Comparison of ENCODE assay signal across 10 cellular contexts in the genomic region with DNA sequence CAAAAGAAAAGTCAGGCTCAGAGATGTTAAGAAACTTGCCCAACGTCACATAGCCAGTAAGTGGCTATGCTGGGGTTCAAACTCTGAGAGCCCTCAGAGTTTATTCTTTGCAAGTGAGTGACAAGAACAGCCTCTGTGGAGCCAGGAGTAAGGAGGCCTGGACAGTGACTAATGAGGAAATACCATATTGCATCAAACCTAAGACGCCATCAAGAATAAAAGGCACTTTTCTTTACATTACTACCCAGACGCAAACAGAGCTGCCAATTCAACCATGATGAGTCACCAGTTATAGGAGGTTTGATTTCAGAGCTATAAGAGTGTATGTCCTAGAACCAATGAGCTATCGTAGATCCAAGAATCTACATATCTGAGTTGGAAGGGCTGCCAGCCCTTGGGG. TPM values are rescaled to one million over a fixed set of nuclear protein-coding genes. Genes with fewer than 3 reads are reported as not detected.
A peak's percentile ranks its signal among the peaks of the same experiment; 100 is the strongest.
DNase-seq lines count a peak whose midpoint lies in the region; ATAC-seq and TF ChIP-seq lines count a peak whose summit lies in the region.
"Had no signal": no experiment of that assay in that cellular context is flagged by ENCODE, and none has a peak within 500 bp of the region (broad histone marks: within the 10 kb centered on the region; RNA-seq: fewer than 3 reads in every experiment).

No MANE protein-coding gene starts in this region.

- H3K9me3 ChIP-seq in esophagus squamous epithelium = no peaks in the 10 kb centered on the region
- H3K9me3 ChIP-seq in aorta (ENCODE audit: control insufficient read depth, low read length) = no peaks in the 10 kb centered on the region

- TF ChIP-seq POLR2A in esophagus squamous epithelium (IDR thresholded peaks at IDR 0.05) = no peak

- intact Hi-C loops in esophagus squamous epithelium (cut with DNase I) = no loop called here
- intact Hi-C loops in aorta (cut with DNase I) = no loop called here

- H3K36me3 ChIP-seq in esophagus squamous epithelium (peaks cover 48 to 77% (median 66%) of the 10 kb centered on the region in 3 donors), aorta (ENCODE audit: control insufficient read depth in 1 of 2, insufficient read depth in 2 of 2, low read length in 1 of 2) (peaks cover 0 to 11% of the 10 kb centered on the region in 2 donors)

- peak overlapping the region; percentile 99 for H3K27ac ChIP-seq in HL-60 (replicated peaks)
- peak overlapping the region; percentile 95 to 100 (median 96) for H3K27ac ChIP-seq in esophagus squamous epithelium
- peak overlapping the region in 15 of 21 experiments; percentile 27 to 100 (median 99) for H3K27ac ChIP-seq in skin epidermis
- H3K27ac ChIP-seq in aorta (ENCODE audit: low read depth in 1 of 2, low read length in 2 of 2) = no peak overlapping the region

- H3K27me3 ChIP-seq in HL-60 (ENCODE audit: insufficient read depth, poor library complexity, severe bottlenecking) (no peaks in the 10 kb centered on the region), esophagus squamous epithelium (no peaks in the 10 kb centered on the region), aorta (ENCODE audit: control insufficient read depth in 1 of 2, insufficient read depth in 2 of 2, low read length in 1 of 2) (no peaks in the 10 kb centered on the region)

- ATAC-seq in SK-N-SH treated with all-trans-retinoic acid at 6 μM for 48 hours (peak; percentile 12), aorta (ENCODE audit: low FRiP score) (no peak)
- ATAC-seq: K562 had no signal

- WGBS in esophagus squamous epithelium, 2 donors = 32% methylated on average over 4 of the region's 4 CpGs
- WGBS in aorta, 2 donors = 77 to 80% methylated on average over 4 of the region's 4 CpGs

- DNase-seq in HL-60 (ENCODE audit: low read depth in 1 of 2, low spot score in 1 of 2) (peak in 1 of 2 experiments; percentile 56), esophagus squamous epithelium (lab: John Stamatoyannopoulos, UW) (no peak), DMS79 (lab: John Stamatoyannopoulos, UW) (no peak), cerebellar nuclear complex (lab: John Stamatoyannopoulos, UW) (no peak), aorta (no peak), nucleus accumbens (lab: John Stamatoyannopoulos, UW) (no peak)
- DNase-seq: stimulated activated CD4-positive, alpha-beta T cell treated with anti-CD3 and anti-CD28 coated beads, Interleukin-2, amount 100 ng/mL, for 48 hours had no signal

- no peak overlapping the region for H3K4me3 ChIP-seq in HL-60 (replicated peaks; ENCODE audit: insufficient read depth, low read length)
- H3K4me3 ChIP-seq in esophagus squamous epithelium = no peak overlapping the region
- no peak overlapping the region for H3K4me3 ChIP-seq in skin epidermis
- H3K4me3 ChIP-seq in aorta (ENCODE audit: low read length in 2 of 2) = no peak overlapping the region
- H3K4me3 ChIP-seq: K562 had no signal

- no peak for TF ChIP-seq CTCF in HL-60 (IDR thresholded peaks at IDR 0.05; ENCODE audit: insufficient read depth, low read length)
- no peak for TF ChIP-seq CTCF in esophagus squamous epithelium (IDR thresholded peaks at IDR 0.05)

- peaks cover 71 to 100% (median 94%) of the 10 kb centered on the region in 3 donors for H3K4me1 ChIP-seq in esophagus squamous epithelium
- H3K4me1 ChIP-seq in aorta (ENCODE audit: control insufficient read depth in 1 of 2, insufficient read depth in 2 of 2, low read length in 2 of 2) = no peaks in the 10 kb centered on the region

TF ChIP-seq in SK-N-SH treated with all-trans-retinoic acid at 6 μM for 48 hours, 23 proteins besides CTCF, POLR2A, EP300 and RAD21:
- TF ChIP-seq ISL1 (CRISPR knock-in tag; IDR thresholded peaks at IDR 0.05) = no peak
- TF ChIP-seq, protein P1, sequence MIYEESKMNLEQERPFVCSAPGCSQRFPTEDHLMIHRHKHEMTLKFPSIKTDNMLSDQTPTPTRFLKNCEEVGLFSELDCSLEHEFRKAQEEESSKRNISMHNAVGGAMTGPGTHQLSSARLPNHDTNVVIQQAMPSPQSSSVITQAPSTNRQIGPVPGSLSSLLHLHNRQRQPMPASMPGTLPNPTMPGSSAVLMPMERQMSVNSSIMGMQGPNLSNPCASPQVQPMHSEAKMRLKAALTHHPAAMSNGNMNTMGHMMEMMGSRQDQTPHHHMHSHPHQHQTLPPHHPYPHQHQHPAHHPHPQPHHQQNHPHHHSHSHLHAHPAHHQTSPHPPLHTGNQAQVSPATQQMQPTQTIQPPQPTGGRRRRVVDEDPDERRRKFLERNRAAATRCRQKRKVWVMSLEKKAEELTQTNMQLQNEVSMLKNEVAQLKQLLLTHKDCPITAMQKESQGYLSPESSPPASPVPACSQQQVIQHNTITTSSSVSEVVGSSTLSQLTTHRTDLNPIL (CRISPR knock-in tag; IDR thresholded peaks at IDR 0.05; ENCODE audit: low read depth) = no peak
- TF ChIP-seq SNAI2 (CRISPR knock-in tag; IDR thresholded peaks at IDR 0.05) = no peak
- no peak for TF ChIP-seq ESRRG (CRISPR knock-in tag; IDR thresholded peaks at IDR 0.05)
- TF ChIP-seq ZNF565 (CRISPR knock-in tag; conservative IDR thresholded peaks at IDR 0.05; ENCODE audit: low read depth) = no peak
- TF ChIP-seq TOX (CRISPR knock-in tag; IDR thresholded peaks at IDR 0.05; ENCODE audit: borderline replicate concordance) = no peak
- TF ChIP-seq ZNF8 (CRISPR knock-in tag; IDR thresholded peaks at IDR 0.05) = no peak
TF ChIP-seq in SK-N-SH treated with all-trans-retinoic acid at 6 μM for 48 hours: peak in this region for 0.

RNA-seq across cellular contexts. Expression of gene TNFRSF1A, which starts 9.4 kb away (rescaled TPM):
- total RNA-seq in esophagus squamous epithelium = 100 to 1,000 TPM; 121 to 190 (median 134) TPM
- total RNA-seq in aorta = 100 to 1,000 TPM; 190 to 236 TPM
- 100 to 1,000 TPM in 1 of 2 donors, 10 to 100 TPM in 1; 36.9 to 112 TPM for polyA plus RNA-seq in aorta

RNA-seq across cellular contexts. Expression of gene PLEKHG6, which starts 22.0 kb away (rescaled TPM):
- total RNA-seq in esophagus squamous epithelium (10 to 100 TPM; 13.9 to 61.7 (median 29.2) TPM), aorta (1 to 10 TPM in 1 of 2 donors, under 1 TPM in 1; 0.88 to 1.5 TPM)
- 10 to 100 TPM in 1 of 2 donors, under 1 TPM in 1; 0.15 to 90.3 TPM for polyA plus RNA-seq in aorta

RNA-seq across cellular contexts. Expression of gene SCNN1A, which starts 42.9 kb away (rescaled TPM):
- total RNA-seq in esophagus squamous epithelium (100 to 1,000 TPM in 3 of 4 donors, 10 to 100 TPM in 1; 88.9 to 266 (median 111) TPM), aorta (1 to 10 TPM; 1.5 to 2.4 TPM)
- 1 to 10 TPM in 1 of 2 donors, under 1 TPM in 1; 0.61 to 1.5 TPM for polyA plus RNA-seq in aorta

RNA-seq across cellular contexts. Expression of gene LTBR, which starts 51.5 kb away (rescaled TPM):
- total RNA-seq in esophagus squamous epithelium (100 to 1,000 TPM in 3 of 4 donors, 10 to 100 TPM in 1; 98.2 to 171 (median 136) TPM), aorta (100 to 1,000 TPM in 1 of 2 donors, 10 to 100 TPM in 1; 83.1 to 103 TPM)
- 10 to 100 TPM; 20.5 to 87.8 TPM for polyA plus RNA-seq in aorta

Comparison
In these comparisons a context has a peak if more than half of its experiments do, and no peak if none do; other contexts are left out.
1. H3K27ac ChIP-seq: peak in HL-60 (single experiment), esophagus squamous epithelium (4 of 4) and skin epidermis (15 of 21); none in aorta (0 of 2).
2. RNA of gene PLEKHG6, which starts 22.0 kb away (total RNA-seq): 13.9 to 61.7 TPM in esophagus squamous epithelium; 0.88 to 1.5 TPM in aorta; every median in the first group is over 4 times any median in the second.
3. RNA of gene SCNN1A, which starts 42.9 kb away (total RNA-seq): 88.9 to 266 TPM in esophagus squamous epithelium; 1.5 to 2.4 TPM in aorta; every median in the first group is over 10 times any median in the second.